Comparison of ENCODE assay signal across 26 cellular contexts in genomic region chr2:177888581-177888980, GRCh38.
DNase-seq lines count a peak whose midpoint lies in the region; ATAC-seq and TF ChIP-seq lines count a peak whose summit lies in the region.
"Had no signal": no experiment of that assay in that cellular context is flagged by ENCODE, and none has a peak within 500 bp of the region (broad histone marks: within the 10 kb centered on the region; RNA-seq: fewer than 3 reads in every experiment).

No MANE protein-coding gene starts in this region.

- WGBS in liver = 65% methylated on average over 2 of the region's 2 CpGs
- WGBS in stomach, 5 donors = 68 to 75% (median 71%) methylated on average over 2 of the region's 2 CpGs

- no peaks in the 10 kb centered on the region for H3K9me3 ChIP-seq in liver (ENCODE audit: control insufficient read depth in 4 of 4, low read length in 3 of 4)
- H3K9me3 ChIP-seq in stomach = no peaks in the 10 kb centered on the region
- H3K9me3 ChIP-seq: BLaER1, HAP-1, mucosa of descending colon had no signal

- TF ChIP-seq RAD21 in liver (IDR thresholded peaks at IDR 0.05) = peak; percentile 65 to 66

- no peak for TF ChIP-seq POLR2A in stomach (IDR thresholded peaks at IDR 0.05)

- TF ChIP-seq EP300 in stomach (IDR thresholded peaks at IDR 0.05) = no peak

- no peak overlapping the region for H3K4me3 ChIP-seq in liver (ENCODE audit: low read depth in 1 of 3, low read length in 3 of 3)
- no peak overlapping the region for H3K4me3 ChIP-seq in stomach
- H3K4me3 ChIP-seq: BLaER1, dorsolateral prefrontal cortex, HAP-1, mucosa of descending colon had no signal

- ATAC-seq in GM19324 (IDR thresholded peaks at IDR 0.05; ENCODE audit: low FRiP score, unreplicated experiment) = no peak
- ATAC-seq: mucosa of descending colon; natural killer cell treated with Interleukin-12 subunit alpha and Interleukin-12 subunit beta and Interleukin-15 and Interleukin-18, amount 100 ng/mL, for 72 hours had no signal

- no peak overlapping the region for H3K9ac ChIP-seq in liver (ENCODE audit: low read depth in 1 of 2, low read length in 2 of 2)
- H3K9ac ChIP-seq: BLaER1 had no signal

- DNase-seq in DMS53 treated with DMSO at 0.1 percent for 48 hours (lab: John Stamatoyannopoulos, UW; ENCODE audit: unreplicated experiment) (peak; percentile 63), NCI-H1105 treated with DMSO at 0.1 percent for 48 hours (lab: John Stamatoyannopoulos, UW) (peak; percentile 10), NCI-H774 (lab: John Stamatoyannopoulos, UW) (peak; percentile 7), stomach (no peak)
- DNase-seq in stimulated activated CD4-positive, alpha-beta T cell treated with anti-CD3 and anti-CD28 coated beads, Interleukin-4, amount 100 ng/mL, for 1 hour = no peak
- DNase-seq: activated CD4-positive, alpha-beta T cell treated with anti-CD3 and anti-CD28 coated beads, Interleukin-2, amount 10 ng/mL, durations not matched to agents 7 days and 5 days; activated effector memory CD4-positive, alpha-beta T cell treated with Interleukin-2 at 50 U/mL for 16 hours; activated T-cell treated with anti-CD3 and anti-CD28 coated beads, Interleukin-2, amount 50 U/mL, for 1 hour; DND-41; dorsolateral prefrontal cortex; GF-D8; mammary epithelial cell; mucosa of descending colon; NCI-H1694 treated with DMSO at 0.1 percent for 48 hours; occipital lobe; stimulated activated CD4-positive, alpha-beta T cell treated with anti-CD3 and anti-CD28 coated beads, Interleukin-4, amount 100 ng/mL, for 4 hours; SW 1271; T-helper 9 cell; trophoblast cell had no signal

- H3K4me1 ChIP-seq in liver (ENCODE audit: control insufficient read depth in 4 of 4, insufficient read depth in 4 of 4, low read length in 3 of 4) = peaks cover 0 to 12% (median 9%) of the 10 kb centered on the region in 4 donors
- peaks cover 0 to 5% (median 0%) of the 10 kb centered on the region in 4 donors for H3K4me1 ChIP-seq in stomach
- H3K4me1 ChIP-seq: BLaER1, HAP-1 had no signal

- H3K36me3 ChIP-seq in liver (ENCODE audit: control insufficient read depth in 4 of 4, insufficient read depth in 3 of 4, low read depth in 1 of 4, low read length in 3 of 4) (no peaks in the 10 kb centered on the region), stomach (no peaks in the 10 kb centered on the region)
- H3K36me3 ChIP-seq: BLaER1, HAP-1 had no signal

- TF ChIP-seq CTCF in liver (IDR thresholded peaks at IDR 0.05; ENCODE audit: low read depth, low read length, missing input control) = no peak
- no peak for TF ChIP-seq CTCF in stomach (IDR thresholded peaks at IDR 0.05)

- H3K27me3 ChIP-seq in liver (ENCODE audit: control insufficient read depth in 4 of 4, insufficient read depth in 4 of 4, low read length in 3 of 4) = no peaks in the 10 kb centered on the region
- H3K27me3 ChIP-seq in stomach = no peaks in the 10 kb centered on the region
- H3K27me3 ChIP-seq: BLaER1 had no signal

- intact Hi-C loops in stomach (cut with DNase I; ENCODE audit: low total_unique reads) = no loop called here

- peak overlapping the region; percentile 33 to 44 for H3K27ac ChIP-seq in liver (ENCODE audit: low read depth in 1 of 2, low read length in 2 of 2)
- H3K27ac ChIP-seq in stomach = no peak overlapping the region
- H3K27ac ChIP-seq: BLaER1, dorsolateral prefrontal cortex, HL-60, VCaP had no signal

TF ChIP-seq in liver, 16 proteins besides CTCF, POLR2A, EP300 and RAD21:
- peak; percentile 26 to 83 for TF ChIP-seq EGR1 (IDR thresholded peaks at IDR 0.05; ENCODE audit: low read depth in 2 of 2)
- TF ChIP-seq TAF1 (conservative IDR thresholded peaks at IDR 0.05) = no peak
- peak; percentile 77 to 96 for TF ChIP-seq RXRA (IDR thresholded peaks at IDR 0.05)
- peak in 1 of 2 donors; percentile 58 for TF ChIP-seq GABPA (IDR thresholded peaks at IDR 0.05 in 1 of 2, conservative IDR thresholded peaks at IDR 0.05 in 1 of 2)
- TF ChIP-seq, protein P1, sequence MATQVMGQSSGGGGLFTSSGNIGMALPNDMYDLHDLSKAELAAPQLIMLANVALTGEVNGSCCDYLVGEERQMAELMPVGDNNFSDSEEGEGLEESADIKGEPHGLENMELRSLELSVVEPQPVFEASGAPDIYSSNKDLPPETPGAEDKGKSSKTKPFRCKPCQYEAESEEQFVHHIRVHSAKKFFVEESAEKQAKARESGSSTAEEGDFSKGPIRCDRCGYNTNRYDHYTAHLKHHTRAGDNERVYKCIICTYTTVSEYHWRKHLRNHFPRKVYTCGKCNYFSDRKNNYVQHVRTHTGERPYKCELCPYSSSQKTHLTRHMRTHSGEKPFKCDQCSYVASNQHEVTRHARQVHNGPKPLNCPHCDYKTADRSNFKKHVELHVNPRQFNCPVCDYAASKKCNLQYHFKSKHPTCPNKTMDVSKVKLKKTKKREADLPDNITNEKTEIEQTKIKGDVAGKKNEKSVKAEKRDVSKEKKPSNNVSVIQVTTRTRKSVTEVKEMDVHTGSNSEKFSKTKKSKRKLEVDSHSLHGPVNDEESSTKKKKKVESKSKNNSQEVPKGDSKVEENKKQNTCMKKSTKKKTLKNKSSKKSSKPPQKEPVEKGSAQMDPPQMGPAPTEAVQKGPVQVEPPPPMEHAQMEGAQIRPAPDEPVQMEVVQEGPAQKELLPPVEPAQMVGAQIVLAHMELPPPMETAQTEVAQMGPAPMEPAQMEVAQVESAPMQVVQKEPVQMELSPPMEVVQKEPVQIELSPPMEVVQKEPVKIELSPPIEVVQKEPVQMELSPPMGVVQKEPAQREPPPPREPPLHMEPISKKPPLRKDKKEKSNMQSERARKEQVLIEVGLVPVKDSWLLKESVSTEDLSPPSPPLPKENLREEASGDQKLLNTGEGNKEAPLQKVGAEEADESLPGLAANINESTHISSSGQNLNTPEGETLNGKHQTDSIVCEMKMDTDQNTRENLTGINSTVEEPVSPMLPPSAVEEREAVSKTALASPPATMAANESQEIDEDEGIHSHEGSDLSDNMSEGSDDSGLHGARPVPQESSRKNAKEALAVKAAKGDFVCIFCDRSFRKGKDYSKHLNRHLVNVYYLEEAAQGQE (IDR thresholded peaks at IDR 0.05) = peak; percentile 82
- peak; percentile 93 for TF ChIP-seq YY1 (IDR thresholded peaks at IDR 0.05)
- peak; percentile 84 for TF ChIP-seq SP1 (IDR thresholded peaks at IDR 0.05)
- peak; percentile 92 to 98 for TF ChIP-seq HNF4A (conservative IDR thresholded peaks at IDR 0.05)
- TF ChIP-seq FOXA1 (IDR thresholded peaks at IDR 0.05) = peak; percentile 81
- TF ChIP-seq MAX (IDR thresholded peaks at IDR 0.05) = peak; percentile 94
- TF ChIP-seq, protein P2, sequence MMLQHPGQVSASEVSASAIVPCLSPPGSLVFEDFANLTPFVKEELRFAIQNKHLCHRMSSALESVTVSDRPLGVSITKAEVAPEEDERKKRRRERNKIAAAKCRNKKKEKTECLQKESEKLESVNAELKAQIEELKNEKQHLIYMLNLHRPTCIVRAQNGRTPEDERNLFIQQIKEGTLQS (IDR thresholded peaks at IDR 0.05) = peak; percentile 66
- TF ChIP-seq NR2F2 (IDR thresholded peaks at IDR 0.05) = peak; percentile 80
- peak; percentile 68 to 94 for TF ChIP-seq JUND (IDR thresholded peaks at IDR 0.05)
- TF ChIP-seq HNF4G (IDR thresholded peaks at IDR 0.05) = peak; percentile 73
- TF ChIP-seq ZBTB33 (IDR thresholded peaks at IDR 0.05) = peak; percentile 96
- peak; percentile 81 for TF ChIP-seq FOXA2 (IDR thresholded peaks at IDR 0.05)

Comparison
In these comparisons a context has a peak if more than half of its experiments do, and no peak if none do; other contexts are left out.
1. DNase-seq: peak in DMS53 treated with DMSO at 0.1 percent for 48 hours (single experiment), NCI-H1105 treated with DMSO at 0.1 percent for 48 hours (single experiment) and NCI-H774 (single experiment); none in stomach (single experiment) and stimulated activated CD4-positive, alpha-beta T cell treated with anti-CD3 and anti-CD28 coated beads, Interleukin-4, amount 100 ng/mL, for 1 hour (single experiment).
2. H3K27ac ChIP-seq: peak in liver (2 of 2); none in stomach (0 of 5).